Comparison of ENCODE assay signal across 30 cellular contexts in the genomic region with DNA sequence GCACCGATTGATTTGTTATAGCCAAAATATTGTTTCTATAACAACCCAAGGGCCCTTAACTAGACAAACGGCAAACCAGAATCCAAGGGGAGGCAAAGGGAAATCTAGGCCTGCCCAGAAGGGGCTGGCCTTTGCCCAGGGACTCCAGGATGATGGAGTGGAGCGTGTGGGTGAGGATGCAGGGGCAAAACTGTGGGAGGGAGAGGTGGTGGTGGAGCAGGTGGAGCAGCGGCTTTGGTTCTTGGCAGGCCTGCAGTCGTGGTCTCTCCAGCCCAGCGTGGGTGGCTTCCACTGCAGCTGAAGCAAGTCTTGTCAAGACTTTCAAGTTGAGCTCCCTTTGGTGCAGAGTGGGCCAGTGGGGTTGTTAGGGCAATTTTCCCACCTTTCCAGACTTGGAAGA.
"Had no signal": no experiment of that assay in that cellular context is flagged by ENCODE, and none has a peak within 500 bp of the region (broad histone marks: within the 10 kb centered on the region; RNA-seq: fewer than 3 reads in every experiment).

No MANE protein-coding gene starts in this region.

- H3K27me3 Mint-ChIP-seq: activated CD8-positive, alpha-beta T cell treated with anti-CD3 and anti-CD28 coated beads for 36 hours; activated naive CD4-positive, alpha-beta T cell treated with anti-CD3 and anti-CD28 coated beads, Interleukin-2, amount 50 U/mL, for 24 hours; activated T-helper 17 cell treated with anti-CD3 and anti-CD28 coated beads, Interleukin-2, amount 50 U/mL, for 72 hours; T-cell had no signal

- H3K4me1 Mint-ChIP-seq: activated naive CD4-positive, alpha-beta T cell treated with anti-CD3 and anti-CD28 coated beads, Interleukin-2, amount 50 U/mL, for 24 hours; activated naive CD8-positive, alpha-beta T cell treated with anti-CD3 and anti-CD28 coated beads, Interleukin-2, amount 10 ng/mL, durations not matched to agents 7 days and 5 days; activated T-helper 17 cell treated with anti-CD3 and anti-CD28 coated beads, Interleukin-2, amount 50 U/mL, for 72 hours had no signal

- H3K27ac ChIP-seq: ascending aorta, PC-9, RWPE1, WERI-Rb-1 had no signal

- H3K4me3 Mint-ChIP-seq: activated CD8-positive, alpha-beta T cell treated with anti-CD3 and anti-CD28 coated beads for 36 hours; activated naive CD4-positive, alpha-beta T cell treated with anti-CD3 and anti-CD28 coated beads, Interleukin-2, amount 50 U/mL, for 24 hours; activated naive CD8-positive, alpha-beta T cell treated with anti-CD3 and anti-CD28 coated beads, Interleukin-2, amount 10 ng/mL, durations not matched to agents 7 days and 5 days; activated T-cell treated with anti-CD3 and anti-CD28 coated beads, Interleukin-2, amount 50 U/mL, for 72 hours; activated T-helper 17 cell treated with anti-CD3 and anti-CD28 coated beads, Interleukin-2, amount 50 U/mL, for 72 hours; T-cell; T-helper 17 cell had no signal

- H3K4me1 ChIP-seq: ascending aorta had no signal

- H3K27me3 ChIP-seq: ascending aorta had no signal

- H3K4me3 ChIP-seq: ascending aorta, PC-9 had no signal

- H3K27ac Mint-ChIP-seq: activated CD8-positive, alpha-beta T cell treated with anti-CD3 and anti-CD28 coated beads for 36 hours; activated naive CD4-positive, alpha-beta T cell treated with anti-CD3 and anti-CD28 coated beads, Interleukin-2, amount 50 U/mL, for 24 hours; activated naive CD8-positive, alpha-beta T cell treated with anti-CD3 and anti-CD28 coated beads, Interleukin-2, amount 10 ng/mL, durations not matched to agents 7 days and 5 days; activated T-cell treated with anti-CD3 and anti-CD28 coated beads, Interleukin-2, amount 50 U/mL, for 72 hours; activated T-helper 17 cell treated with anti-CD3 and anti-CD28 coated beads, Interleukin-2, amount 50 U/mL, for 72 hours; T-cell; T-helper 17 cell had no signal

- H3K36me3 ChIP-seq: ascending aorta, WERI-Rb-1 had no signal

- H2AFZ ChIP-seq: PC-9 had no signal

- ATAC-seq: activated CD8-positive, alpha-beta T cell treated with anti-CD3 and anti-CD28 coated beads for 36 hours; activated T-cell treated with anti-CD3 and anti-CD28 coated beads, Interleukin-2, amount 50 U/mL, for 72 hours; activated T-helper 17 cell treated with anti-CD3 and anti-CD28 coated beads, Interleukin-2, amount 50 U/mL, for 72 hours; Right ventricle myocardium inferior; SK-N-SH treated with all-trans-retinoic acid at 6 μM for 48 hours; T-cell; T-helper 17 cell had no signal

- DNase-seq: activated CD4-positive, alpha-beta T cell treated with anti-CD3 and anti-CD28 coated beads for 1 hour; activated CD4-positive, alpha-beta T cell treated with anti-CD3 and anti-CD28 coated beads for 48 hours; activated CD4-positive, alpha-beta T cell treated with anti-CD3 and anti-CD28 coated beads, Interleukin-2, amount 50 U/mL, for 4 hours; activated CD4-positive, CD25-positive, alpha-beta regulatory T cell; activated CD8-positive, alpha-beta T cell treated with anti-CD3 and anti-CD28 coated beads for 36 hours; activated effector memory CD4-positive, alpha-beta T cell treated with anti-CD3 and anti-CD28 coated beads, Interleukin-2, amount 50 U/mL, for 16 hours; activated naive CD4-positive, alpha-beta T cell; activated naive CD8-positive, alpha-beta T cell treated with anti-CD3 and anti-CD28 coated beads, Interleukin-2, amount 10 ng/mL, durations not matched to agents 7 days and 5 days; activated T-cell treated with anti-CD3 and anti-CD28 coated beads, Interleukin-2, amount 50 U/mL, for 1 hour; activated T-cell treated with anti-CD3 and anti-CD28 coated beads, Interleukin-2, amount 50 U/mL, for 72 hours; amygdala; Karpas-422; KBM-7; NCI-H1105; NCI-H1417 treated with DMSO at 0.1 percent for 48 hours; NCI-H2029; NCI-H446 treated with DMSO at 0.1 percent for 48 hours; NCI-H524; PC-9; SIG-M5; T-cell; T-helper 17 cell; T1000; WERI-Rb-1 had no signal

- H3K36me3 Mint-ChIP-seq: activated naive CD4-positive, alpha-beta T cell treated with anti-CD3 and anti-CD28 coated beads, Interleukin-2, amount 50 U/mL, for 24 hours; activated naive CD8-positive, alpha-beta T cell treated with anti-CD3 and anti-CD28 coated beads, Interleukin-2, amount 10 ng/mL, durations not matched to agents 7 days and 5 days; T-cell had no signal

- H3K9me3 ChIP-seq: ascending aorta had no signal

- H3K9me3 Mint-ChIP-seq: activated CD8-positive, alpha-beta T cell treated with anti-CD3 and anti-CD28 coated beads for 36 hours; activated naive CD4-positive, alpha-beta T cell treated with anti-CD3 and anti-CD28 coated beads, Interleukin-2, amount 50 U/mL, for 24 hours; activated naive CD8-positive, alpha-beta T cell treated with anti-CD3 and anti-CD28 coated beads, Interleukin-2, amount 10 ng/mL, durations not matched to agents 7 days and 5 days; activated T-cell treated with anti-CD3 and anti-CD28 coated beads, Interleukin-2, amount 50 U/mL, for 72 hours; activated T-helper 17 cell treated with anti-CD3 and anti-CD28 coated beads, Interleukin-2, amount 50 U/mL, for 72 hours; T-cell had no signal

- H3K4me2 ChIP-seq: PC-9 had no signal
